Comparison of ENCODE assay signal across 13 cellular contexts in genomic region chr4:158008551-158009218, GRCh38.
A peak's percentile ranks its signal among the peaks of the same experiment; 100 is the strongest.
DNase-seq lines count a peak whose midpoint lies in the region; ATAC-seq and TF ChIP-seq lines count a peak whose summit lies in the region.
"Had no signal": no experiment of that assay in that cellular context is flagged by ENCODE, and none has a peak within 500 bp of the region (broad histone marks: within the 10 kb centered on the region; RNA-seq: fewer than 3 reads in every experiment).

No MANE protein-coding gene starts in this region.

- DNase-seq in SK-N-SH (no peak), esophagus muscularis mucosa (ENCODE audit: extremely low spot score) (no peak), mesothelial cell of epicardium (ENCODE audit: low spot score in 2 of 2, unreplicated experiment in 2 of 2) (no peak), uterus (peak; percentile 61 to 65), T-helper 1 cell (no peak), SK-N-DZ (ENCODE audit: low spot score) (no peak)
- DNase-seq: H9, NCI-H1694 treated with DMSO at 0.1 percent for 48 hours, psoas muscle had no signal

- H3K9me3 ChIP-seq in SK-N-SH (0 out of 2 replicates have a peak, but pooled peaks cover 4% of the 10 kb centered on the region), esophagus muscularis mucosa (no peaks in the 10 kb centered on the region), uterus (no peaks in the 10 kb centered on the region)
- H3K9me3 ChIP-seq: psoas muscle had no signal

- TF ChIP-seq CTCF in SK-N-SH (IDR thresholded peaks at IDR 0.05) (no peak), esophagus muscularis mucosa (IDR thresholded peaks at IDR 0.05) (no peak), mesothelial cell of epicardium (IDR thresholded peaks at IDR 0.05; ENCODE audit: unreplicated experiment) (no peak), uterus (IDR thresholded peaks at IDR 0.05) (no peak)

- CTCF ChIA-PET in SK-N-SH (lab: Yijun Ruan, JAX) = no interaction called here

- H3K27me3 ChIP-seq in SK-N-SH (ENCODE audit: insufficient read depth) (no peaks in the 10 kb centered on the region), esophagus muscularis mucosa (no peaks in the 10 kb centered on the region), uterus (no peaks in the 10 kb centered on the region)
- H3K27me3 ChIP-seq: cardiac muscle cell had no signal

- H3K27ac ChIP-seq in SK-N-SH (ENCODE audit: low read depth in 2 of 2, low read length in 1 of 2) = no peak overlapping the region
- H3K27ac ChIP-seq in esophagus muscularis mucosa (replicated peaks in 1 of 4) = peak overlapping the region; percentile 48 to 65 (median 56)
- peak overlapping the region; percentile 62 to 92 for H3K27ac ChIP-seq in uterus
- H3K27ac ChIP-seq: cardiac muscle cell, psoas muscle, SK-N-MC had no signal

- no peak for TF ChIP-seq EP300 in SK-N-SH (IDR thresholded peaks at IDR 0.05; ENCODE audit: borderline replicate concordance in 1 of 2, low read depth in 1 of 2, low read length in 1 of 2)
- no peak for TF ChIP-seq EP300 in esophagus muscularis mucosa (IDR thresholded peaks at IDR 0.05)

- H3K36me3 ChIP-seq in SK-N-SH (replicated peaks in 1 of 2; ENCODE audit: control insufficient read depth in 1 of 2, insufficient read depth in 2 of 2, low read length in 1 of 2) (no peaks in the 10 kb centered on the region), esophagus muscularis mucosa (no peaks in the 10 kb centered on the region), uterus (no peaks in the 10 kb centered on the region)
- H3K36me3 ChIP-seq: cardiac muscle cell had no signal

- peaks cover 3% of the 10 kb centered on the region for H3K36me3 Mint-ChIP-seq in mesothelial cell of epicardium

- peaks cover 8% of the 10 kb centered on the region for H3F3A ChIP-seq in SK-N-SH (replicated peaks; ENCODE audit: insufficient read depth)

- no peaks in the 10 kb centered on the region for H3K27me3 Mint-ChIP-seq in mesothelial cell of epicardium (ENCODE audit: low read depth)

- H3K9me3 Mint-ChIP-seq in mesothelial cell of epicardium = peaks cover 2% of the 10 kb centered on the region
- H3K9me3 Mint-ChIP-seq: activated T-helper 1 cell treated with anti-CD3 and anti-CD28 coated beads, Interleukin-12 subunit alpha, Interleukin-12 subunit beta, Interleukin-2, Interleukin-4 antibody, amounts not matched to agents 30 ng/mL and 10 ng/mL and 1 ng/mL, durations not matched to agents 14 hours and 24 hours and 36 hours; H9 had no signal

- H3K27ac Mint-ChIP-seq in mesothelial cell of epicardium = peak overlapping the region; percentile 82
- H3K27ac Mint-ChIP-seq: activated T-helper 1 cell treated with anti-CD3 and anti-CD28 coated beads, Interleukin-12 subunit alpha, Interleukin-12 subunit beta, Interleukin-2, Interleukin-4 antibody, amounts not matched to agents 30 ng/mL and 10 ng/mL and 1 ng/mL, durations not matched to agents 14 hours and 24 hours and 36 hours; H9 had no signal

- no peaks in the 10 kb centered on the region for H3K9me2 ChIP-seq in SK-N-SH

- no peak overlapping the region for H3K9ac ChIP-seq in SK-N-SH

- no peak for TF ChIP-seq RAD21 in SK-N-SH (IDR thresholded peaks at IDR 0.05; ENCODE audit: low read length)

- POLR2A ChIA-PET in SK-N-SH (lab: Yijun Ruan, JAX) = no interaction called here

- WGBS in SK-N-SH (ENCODE audit: low lambda C conversion rate) = 96% methylated on average over 6 of the region's 6 CpGs
- WGBS in esophagus muscularis mucosa = 46% methylated on average over 6 of the region's 6 CpGs

- no peak overlapping the region for H3K4me3 Mint-ChIP-seq in mesothelial cell of epicardium
- H3K4me3 Mint-ChIP-seq: activated T-helper 1 cell treated with anti-CD3 and anti-CD28 coated beads, Interleukin-12 subunit alpha, Interleukin-12 subunit beta, Interleukin-2, Interleukin-4 antibody, amounts not matched to agents 30 ng/mL and 10 ng/mL and 1 ng/mL, durations not matched to agents 14 hours and 24 hours and 36 hours; H9 had no signal

- ATAC-seq in HG02763 (IDR thresholded peaks at IDR 0.05; ENCODE audit: unreplicated experiment) = no peak
- ATAC-seq: psoas muscle had no signal

- H3K4me1 ChIP-seq in SK-N-SH (ENCODE audit: control insufficient read depth in 1 of 2, insufficient read depth in 2 of 2, low read depth in 1 of 2, low read length in 1 of 2) (peaks cover 0 to 6% of the 10 kb centered on the region in 2 experiments; a peak in 1 of 4 replicates), esophagus muscularis mucosa (peaks cover 36 to 47% (median 42%) of the 10 kb centered on the region in 4 donors), uterus (peaks cover 10 to 25% of the 10 kb centered on the region in 2 donors)

- no peaks in the 10 kb centered on the region for H4K20me1 ChIP-seq in SK-N-SH (ENCODE audit: insufficient read depth)

- no peak overlapping the region for H2AFZ ChIP-seq in SK-N-SH (ENCODE audit: low read depth)

- intact Hi-C loops in esophagus muscularis mucosa (cut with DNase I) = no loop called here
- intact Hi-C loops in uterus (cut with DNase I; ENCODE audit: low total_unique reads) = no loop called here

- TF ChIP-seq POLR2A in esophagus muscularis mucosa (IDR thresholded peaks at IDR 0.05; ENCODE audit: low read depth) (no peak), uterus (IDR thresholded peaks at IDR 0.05) (no peak)

- H3K4me2 ChIP-seq in SK-N-SH = peak overlapping the region; percentile 5; the same call in 1 of the 2 replicates

- H3K4me3 ChIP-seq in SK-N-SH (ENCODE audit: low read depth in 2 of 2, low read length in 1 of 2) (no peak overlapping the region), esophagus muscularis mucosa (no peak overlapping the region), uterus (no peak overlapping the region)
- H3K4me3 ChIP-seq: cardiac muscle cell, psoas muscle, SK-N-MC had no signal

- H3K79me2 ChIP-seq in SK-N-SH (ENCODE audit: insufficient read depth) = no peaks in the 10 kb centered on the region

- peaks cover 40% of the 10 kb centered on the region for H3K4me1 Mint-ChIP-seq in mesothelial cell of epicardium

TF ChIP-seq in SK-N-SH, 30 proteins besides CTCF, POLR2A, EP300 and RAD21:
- TF ChIP-seq NFIC (IDR thresholded peaks at IDR 0.05; ENCODE audit: borderline replicate concordance) (peak; percentile 41; the same call in 1 of the 2 replicates), POLR2AphosphoS5 (IDR thresholded peaks at IDR 0.05; ENCODE audit: low read depth, low read length) (no peak)
- TF ChIP-seq, protein P1, sequence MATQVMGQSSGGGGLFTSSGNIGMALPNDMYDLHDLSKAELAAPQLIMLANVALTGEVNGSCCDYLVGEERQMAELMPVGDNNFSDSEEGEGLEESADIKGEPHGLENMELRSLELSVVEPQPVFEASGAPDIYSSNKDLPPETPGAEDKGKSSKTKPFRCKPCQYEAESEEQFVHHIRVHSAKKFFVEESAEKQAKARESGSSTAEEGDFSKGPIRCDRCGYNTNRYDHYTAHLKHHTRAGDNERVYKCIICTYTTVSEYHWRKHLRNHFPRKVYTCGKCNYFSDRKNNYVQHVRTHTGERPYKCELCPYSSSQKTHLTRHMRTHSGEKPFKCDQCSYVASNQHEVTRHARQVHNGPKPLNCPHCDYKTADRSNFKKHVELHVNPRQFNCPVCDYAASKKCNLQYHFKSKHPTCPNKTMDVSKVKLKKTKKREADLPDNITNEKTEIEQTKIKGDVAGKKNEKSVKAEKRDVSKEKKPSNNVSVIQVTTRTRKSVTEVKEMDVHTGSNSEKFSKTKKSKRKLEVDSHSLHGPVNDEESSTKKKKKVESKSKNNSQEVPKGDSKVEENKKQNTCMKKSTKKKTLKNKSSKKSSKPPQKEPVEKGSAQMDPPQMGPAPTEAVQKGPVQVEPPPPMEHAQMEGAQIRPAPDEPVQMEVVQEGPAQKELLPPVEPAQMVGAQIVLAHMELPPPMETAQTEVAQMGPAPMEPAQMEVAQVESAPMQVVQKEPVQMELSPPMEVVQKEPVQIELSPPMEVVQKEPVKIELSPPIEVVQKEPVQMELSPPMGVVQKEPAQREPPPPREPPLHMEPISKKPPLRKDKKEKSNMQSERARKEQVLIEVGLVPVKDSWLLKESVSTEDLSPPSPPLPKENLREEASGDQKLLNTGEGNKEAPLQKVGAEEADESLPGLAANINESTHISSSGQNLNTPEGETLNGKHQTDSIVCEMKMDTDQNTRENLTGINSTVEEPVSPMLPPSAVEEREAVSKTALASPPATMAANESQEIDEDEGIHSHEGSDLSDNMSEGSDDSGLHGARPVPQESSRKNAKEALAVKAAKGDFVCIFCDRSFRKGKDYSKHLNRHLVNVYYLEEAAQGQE (IDR thresholded peaks at IDR 0.05; ENCODE audit: low read depth, low read length) = no peak
TF ChIP-seq in SK-N-SH: peak in this region for 1.

Comparison
In these comparisons a context has a peak if more than half of its experiments do, and no peak if none do; other contexts are left out.
1. DNase-seq: peak in uterus (2 of 2); none in SK-N-SH (single experiment), esophagus muscularis mucosa (single experiment), mesothelial cell of epicardium (0 of 2), T-helper 1 cell (0 of 5) and SK-N-DZ (single experiment).
2. H3K27ac ChIP-seq: peak in esophagus muscularis mucosa (4 of 4) and uterus (2 of 2); none in SK-N-SH (0 of 2).